ENCODE assay signal across 29 cellular contexts in the genomic region with DNA sequence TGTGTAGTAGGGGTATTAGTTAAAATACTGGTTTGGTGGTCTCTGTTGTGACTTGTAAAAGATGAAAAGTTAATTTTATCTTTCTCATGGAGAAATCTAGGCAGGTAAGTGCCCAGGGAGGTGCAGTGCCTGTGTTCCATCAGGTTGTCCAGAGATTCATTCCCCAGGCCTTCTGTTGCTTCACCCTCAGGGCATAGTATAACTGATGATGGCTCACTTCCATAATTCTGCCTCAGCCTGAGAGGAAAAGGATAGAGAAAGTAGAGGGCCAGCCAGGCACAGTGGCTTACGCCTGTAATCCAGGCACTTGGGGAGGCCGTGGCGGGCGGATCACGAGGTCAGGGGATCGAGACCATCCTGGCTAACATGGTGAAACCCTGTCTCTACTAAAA.
A peak's percentile ranks its signal among the peaks of the same experiment; 100 is the strongest.
DNase-seq lines count a peak whose midpoint lies in the region; ATAC-seq, FAIRE-seq and TF ChIP-seq lines count a peak whose summit lies in the region.
"Had no signal": no experiment of that assay in that cellular context is flagged by ENCODE, and none has a peak within 500 bp of the region (broad histone marks: within the 10 kb centered on the region; RNA-seq: fewer than 3 reads in every experiment).

No MANE protein-coding gene starts in this region.

- peak overlapping the region; percentile 81 for H3K27ac ChIP-seq in astrocyte (ENCODE audit: low read depth, low read length)
- no peak overlapping the region for H3K27ac ChIP-seq in pancreas
- H3K27ac ChIP-seq in suprapubic skin: no peak overlapping the region
- H3K27ac ChIP-seq: BLaER1, SJCRH30, testis, uterus had no signal

- no peak for TF ChIP-seq POLR2A in suprapubic skin (IDR thresholded peaks at IDR 0.05)

- no peaks in the 10 kb centered on the region for H3K27me3 ChIP-seq in astrocyte (ENCODE audit: insufficient read depth, low read length)
- H3K27me3 ChIP-seq in pancreas: no peaks in the 10 kb centered on the region
- H3K27me3 ChIP-seq in suprapubic skin: no peaks in the 10 kb centered on the region
- H3K27me3 ChIP-seq: BLaER1, SJCRH30, testis, uterus had no signal

- intact Hi-C loops in pancreas (cut with DNase I): no loop called here

- DNase-seq in AG10803 (ENCODE audit: low read depth) (peak; percentile 54), astrocyte (ENCODE audit: low read depth) (no peak), nephron progenitor cell (no peak), pancreas (no peak), suprapubic skin (ENCODE audit: low spot score in 2 of 2) (no peak), NCI-H774 (lab: John Stamatoyannopoulos, UW) (no peak)
- DNase-seq: activated CD8-positive, alpha-beta memory T cell treated with anti-CD3 and anti-CD28 coated beads, Interleukin-2, amount 10 ng/mL, durations not matched to agents 7 days and 5 days; activated naive CD8-positive, alpha-beta T cell treated with anti-CD3 and anti-CD28 coated beads, Interleukin-2, amount 50 U/mL, for 24 hours; activated T-cell treated with anti-CD3 and anti-CD28 coated beads, Interleukin-2, amount 50 U/mL, for 72 hours; dermis blood vessel endothelial cell; DMS 273 treated with DMSO at 0.1 percent for 48 hours; endodermal cell; hippocampal formation; mucosa of descending colon; NCI-H1048; NCI-H446 treated with DMSO at 0.1 percent for 48 hours; SJCRH30; stimulated activated naive CD4-positive, alpha-beta T cell treated with Interleukin-2 at 50 U/mL for 16 hours; testis; uterus had no signal

- H3K4me3 Mint-ChIP-seq in IgD-negative memory B cell (no peak overlapping the region), astrocyte (ENCODE audit: unreplicated experiment) (no peak overlapping the region), nephron progenitor cell (no peak overlapping the region)
- H3K4me3 Mint-ChIP-seq: activated CD8-positive, alpha-beta memory T cell treated with anti-CD3 and anti-CD28 coated beads, Interleukin-2, amount 10 ng/mL, durations not matched to agents 7 days and 5 days; activated naive CD8-positive, alpha-beta T cell treated with anti-CD3 and anti-CD28 coated beads, Interleukin-2, amount 50 U/mL, for 24 hours; activated T-cell treated with anti-CD3 and anti-CD28 coated beads, Interleukin-2, amount 50 U/mL, for 72 hours; endodermal cell; natural killer cell treated with Interleukin-12 subunit alpha and Interleukin-12 subunit beta and Interleukin-15 and Interleukin-18, amount 100 ng/mL, for 72 hours had no signal

- peak overlapping the region; percentile 38 for H3K9ac ChIP-seq in astrocyte (ENCODE audit: low read length)
- H3K9ac ChIP-seq: BLaER1 had no signal

- FAIRE-seq in astrocyte (lab: Jason Lieb, UNC) (no peak), pancreas (lab: Jason Lieb, UNC) (no peak)
- FAIRE-seq: A204.1, TTC549 had no signal

- no peaks in the 10 kb centered on the region for H3K36me3 Mint-ChIP-seq in IgD-negative memory B cell
- H3K36me3 Mint-ChIP-seq in astrocyte (ENCODE audit: low read depth, unreplicated experiment): no peaks in the 10 kb centered on the region
- H3K36me3 Mint-ChIP-seq in nephron progenitor cell (ENCODE audit: low read depth): no peaks in the 10 kb centered on the region
- H3K36me3 Mint-ChIP-seq: activated CD8-positive, alpha-beta memory T cell treated with anti-CD3 and anti-CD28 coated beads, Interleukin-2, amount 10 ng/mL, durations not matched to agents 7 days and 5 days; natural killer cell treated with Interleukin-12 subunit alpha and Interleukin-12 subunit beta and Interleukin-15 and Interleukin-18, amount 100 ng/mL, for 72 hours had no signal

- peak overlapping the region; percentile 69 for H3K4me2 ChIP-seq in astrocyte (ENCODE audit: low read length)
- H3K4me2 ChIP-seq: BLaER1 had no signal

- peaks cover 9% of the 10 kb centered on the region for H3K79me2 ChIP-seq in astrocyte (ENCODE audit: insufficient read depth, low read length)

- no peak for TF ChIP-seq EP300 in suprapubic skin (IDR thresholded peaks at IDR 0.05)

- ATAC-seq in pancreas: no peak
- no peak for ATAC-seq in HG02938 (IDR thresholded peaks at IDR 0.05; ENCODE audit: unreplicated experiment)
- ATAC-seq: activated CD8-positive, alpha-beta memory T cell treated with anti-CD3 and anti-CD28 coated beads, Interleukin-2, amount 10 ng/mL, durations not matched to agents 7 days and 5 days; activated naive CD8-positive, alpha-beta T cell treated with anti-CD3 and anti-CD28 coated beads, Interleukin-2, amount 50 U/mL, for 24 hours; activated T-cell treated with anti-CD3 and anti-CD28 coated beads, Interleukin-2, amount 50 U/mL, for 72 hours; HCT116; mucosa of descending colon; natural killer cell treated with Interleukin-12 subunit alpha and Interleukin-12 subunit beta and Interleukin-15 and Interleukin-18, amount 100 ng/mL, for 72 hours had no signal

- H3K27me3 Mint-ChIP-seq in IgD-negative memory B cell (no peaks in the 10 kb centered on the region), astrocyte (ENCODE audit: low read depth, unreplicated experiment) (no peaks in the 10 kb centered on the region), nephron progenitor cell (ENCODE audit: low read depth, poor library complexity) (no peaks in the 10 kb centered on the region)
- H3K27me3 Mint-ChIP-seq: activated CD8-positive, alpha-beta memory T cell treated with anti-CD3 and anti-CD28 coated beads, Interleukin-2, amount 10 ng/mL, durations not matched to agents 7 days and 5 days; activated naive CD8-positive, alpha-beta T cell treated with anti-CD3 and anti-CD28 coated beads, Interleukin-2, amount 50 U/mL, for 24 hours; natural killer cell treated with Interleukin-12 subunit alpha and Interleukin-12 subunit beta and Interleukin-15 and Interleukin-18, amount 100 ng/mL, for 72 hours had no signal

- peak overlapping the region; percentile 29 for H2AFZ ChIP-seq in astrocyte (ENCODE audit: low read depth, low read length)

- peaks cover 2 to 19% (median 8%) of the 10 kb centered on the region in 3 donors for H3K9me3 Mint-ChIP-seq in IgD-negative memory B cell
- peaks cover 9% of the 10 kb centered on the region for H3K9me3 Mint-ChIP-seq in astrocyte (ENCODE audit: unreplicated experiment)
- peaks cover 18% of the 10 kb centered on the region for H3K9me3 Mint-ChIP-seq in nephron progenitor cell
- H3K9me3 Mint-ChIP-seq: endodermal cell had no signal

- no peaks in the 10 kb centered on the region for H4K20me1 ChIP-seq in astrocyte (ENCODE audit: insufficient read depth, low read length)
- H4K20me1 ChIP-seq: BLaER1 had no signal

- TF ChIP-seq CTCF in AG10803 (conservative IDR thresholded peaks at IDR 0.05; ENCODE audit: low read length): no peak
- TF ChIP-seq CTCF in astrocyte (IDR thresholded peaks at IDR 0.05; ENCODE audit: insufficient read depth, low read depth, low read length): no peak
- TF ChIP-seq CTCF in nephron progenitor cell (IDR thresholded peaks at IDR 0.05): no peak
- no peak for TF ChIP-seq CTCF in pancreas (IDR thresholded peaks at IDR 0.05)
- no peak for TF ChIP-seq CTCF in suprapubic skin (IDR thresholded peaks at IDR 0.05)

- H3K4me1 ChIP-seq in astrocyte (ENCODE audit: insufficient read depth, low read length): peaks cover 29% of the 10 kb centered on the region
- H3K4me1 ChIP-seq in pancreas: no peaks in the 10 kb centered on the region
- H3K4me1 ChIP-seq in suprapubic skin: no peaks in the 10 kb centered on the region
- H3K4me1 ChIP-seq: BLaER1, testis, uterus had no signal

- no peak overlapping the region for H3K4me3 ChIP-seq in AG10803 (ENCODE audit: low read length)
- H3K4me3 ChIP-seq in astrocyte (ENCODE audit: insufficient read depth, low read depth, low read length): no peak overlapping the region
- H3K4me3 ChIP-seq in pancreas: no peak overlapping the region
- no peak overlapping the region for H3K4me3 ChIP-seq in suprapubic skin
- H3K4me3 ChIP-seq: BLaER1, lung, mucosa of descending colon, SJCRH30, skin epidermis, testis, uterus had no signal

- H3K4me1 Mint-ChIP-seq in IgD-negative memory B cell (no peaks in the 10 kb centered on the region), astrocyte (ENCODE audit: low read depth, unreplicated experiment) (peaks cover 29% of the 10 kb centered on the region), nephron progenitor cell (no peaks in the 10 kb centered on the region)
- H3K4me1 Mint-ChIP-seq: activated CD8-positive, alpha-beta memory T cell treated with anti-CD3 and anti-CD28 coated beads, Interleukin-2, amount 10 ng/mL, durations not matched to agents 7 days and 5 days; activated naive CD8-positive, alpha-beta T cell treated with anti-CD3 and anti-CD28 coated beads, Interleukin-2, amount 50 U/mL, for 24 hours had no signal

- H3K9me3 ChIP-seq in astrocyte (ENCODE audit: insufficient read depth, low read depth, low read length): no peaks in the 10 kb centered on the region
- no peaks in the 10 kb centered on the region for H3K9me3 ChIP-seq in pancreas
- H3K9me3 ChIP-seq in suprapubic skin: peaks cover 9% of the 10 kb centered on the region
- H3K9me3 ChIP-seq: mucosa of descending colon, SJCRH30, testis, uterus had no signal

- H3K36me3 ChIP-seq in astrocyte (ENCODE audit: insufficient read depth, low read length) (no peaks in the 10 kb centered on the region), pancreas (no peaks in the 10 kb centered on the region), suprapubic skin (no peaks in the 10 kb centered on the region)
- H3K36me3 ChIP-seq: BLaER1, SJCRH30, uterus had no signal

- H3K27ac Mint-ChIP-seq in IgD-negative memory B cell: peak overlapping the region in 2 of 3 donors; percentile 21 to 55
- peak overlapping the region; percentile 96 for H3K27ac Mint-ChIP-seq in astrocyte (ENCODE audit: unreplicated experiment)
- H3K27ac Mint-ChIP-seq in nephron progenitor cell: peak overlapping the region; percentile 55
- H3K27ac Mint-ChIP-seq: activated CD8-positive, alpha-beta memory T cell treated with anti-CD3 and anti-CD28 coated beads, Interleukin-2, amount 10 ng/mL, durations not matched to agents 7 days and 5 days; activated naive CD8-positive, alpha-beta T cell treated with anti-CD3 and anti-CD28 coated beads, Interleukin-2, amount 50 U/mL, for 24 hours; activated T-cell treated with anti-CD3 and anti-CD28 coated beads, Interleukin-2, amount 50 U/mL, for 72 hours; endodermal cell; natural killer cell treated with Interleukin-12 subunit alpha and Interleukin-12 subunit beta and Interleukin-15 and Interleukin-18, amount 100 ng/mL, for 72 hours had no signal

- 75 to 88% methylated on average over 6 of the region's 6 CpGs for WGBS in pancreas, 2 donors
- 93% methylated on average over 6 of the region's 6 CpGs for WGBS in suprapubic skin

Comparison
In these comparisons a context has a peak if more than half of its experiments do, and no peak if none do; other contexts are left out.
1. H3K27ac Mint-ChIP-seq: peak in every context shown above with its lines; median percentile 96 in astrocyte; 55 in nephron progenitor cell; 38 in IgD-negative memory B cell.